13 cellular contexts compared by ENCODE assay signal in genomic region chr7:27176962-27177794, GRCh38. TPM values are rescaled to one million over a fixed set of nuclear protein-coding genes. Genes with fewer than 3 reads are reported as not detected.
A peak's percentile ranks its signal among the peaks of the same experiment; 100 is the strongest.
DNase-seq lines count a peak whose midpoint lies in the region; ATAC-seq and TF ChIP-seq lines count a peak whose summit lies in the region.
"Had no signal": no experiment of that assay in that cellular context is flagged by ENCODE, and none has a peak within 500 bp of the region (broad histone marks: within the 10 kb centered on the region; RNA-seq: fewer than 3 reads in every experiment).

No MANE protein-coding gene starts in this region.

- H3K36me3 ChIP-seq in PC-3 (ENCODE audit: low read depth, low read length) = no peaks in the 10 kb centered on the region
- peaks cover 9% of the 10 kb centered on the region for H3K36me3 ChIP-seq in skeletal muscle satellite cell (ENCODE audit: insufficient read depth, low read length)
- no peaks in the 10 kb centered on the region for H3K36me3 ChIP-seq in Karpas-422 (ENCODE audit: insufficient read depth, low read length)
- H3K36me3 ChIP-seq: gastroesophageal sphincter had no signal

- POLR2A ChIA-PET in PC-3 (lab: Charles Lee; ENCODE audit: unreplicated experiment) = interaction anchor here (0.5 to 0.9 kb wide), 6 partner anchors 8 to 1022 kb away, joined by 3 to 7 read pairs (median 4); partner anchors contain the start of gene HOXA11

- H3K9ac ChIP-seq in PC-3 (ENCODE audit: low read length) = peak overlapping the region; percentile 90
- peak overlapping the region; percentile 97 for H3K9ac ChIP-seq in skeletal muscle satellite cell (ENCODE audit: low read depth, low read length)
- H3K9ac ChIP-seq in Karpas-422 (ENCODE audit: low read length) = no peak overlapping the region
- H3K9ac ChIP-seq: parathyroid adenoma had no signal

- peak; percentile 19 for DNase-seq in GM04504 (ENCODE audit: low read depth)
- DNase-seq in PC-3 = no peak
- peak; percentile 66 for DNase-seq in left kidney (ENCODE audit: low read depth, low spot score)
- DNase-seq in foreskin keratinocyte = no peak
- DNase-seq in activated gamma-delta T cell treated with Interleukin-2 at 50 U/mL for 16 hours = no peak
- no peak for DNase-seq in Karpas-422
- no peak for DNase-seq in activated CD4-positive, alpha-beta T cell treated with anti-CD3 and anti-CD28 coated beads, Interleukin-2, amount 50 U/mL, for 48 hours

- H3F3A ChIP-seq in PC-3 (ENCODE audit: low read length, unreplicated experiment) = no peaks in the 10 kb centered on the region

- H3K4me3 ChIP-seq in PC-3 (ENCODE audit: low read length) (peak overlapping the region; percentile 84), skeletal muscle satellite cell (ENCODE audit: low read length) (peak overlapping the region; percentile 88), Karpas-422 (ENCODE audit: low read length) (no peak overlapping the region)
- H3K4me3 ChIP-seq: gastroesophageal sphincter had no signal

- BruUV-seq in PC-3 (replicated peaks; lab: Mats Ljungman, UMichigan) = no TSS peak

- H4K20me1 ChIP-seq in PC-3 (ENCODE audit: low read length) (no peaks in the 10 kb centered on the region), Karpas-422 (ENCODE audit: insufficient read depth, low read depth, low read length) (no peaks in the 10 kb centered on the region)

- peak overlapping the region; percentile 97 for H3K27ac ChIP-seq in PC-3 (ENCODE audit: low read length)
- no peak overlapping the region for H3K27ac ChIP-seq in foreskin keratinocyte
- H3K27ac ChIP-seq in Karpas-422 (ENCODE audit: low read length) = no peak overlapping the region
- H3K27ac ChIP-seq: gastroesophageal sphincter, parathyroid adenoma had no signal

- peak overlapping the region; percentile 93 for H3K4me2 ChIP-seq in PC-3 (ENCODE audit: low read length)
- peak overlapping the region; percentile 98 for H3K4me2 ChIP-seq in skeletal muscle satellite cell (ENCODE audit: low read length)
- H3K4me2 ChIP-seq in Karpas-422 (ENCODE audit: low read depth, low read length, poor library complexity, severe bottlenecking) = no peak overlapping the region

- intact Hi-C loops in PC-3 (cut with micrococcal nuclease) = loop anchor here (1.0 kb wide), 1 partner anchor 9 kb away; no protein-coding TSS in a partner anchor

- CTCF ChIA-PET in PC-3 (lab: Charles Lee) = no interaction called here

- H3K27me3 ChIP-seq in PC-3 (ENCODE audit: low read length) (no peaks in the 10 kb centered on the region), skeletal muscle satellite cell (ENCODE audit: control insufficient read depth, insufficient read depth, low read length) (no peaks in the 10 kb centered on the region), foreskin keratinocyte (peaks cover 18% of the 10 kb centered on the region), Karpas-422 (ENCODE audit: low read length) (no peaks in the 10 kb centered on the region)

- no peaks in the 10 kb centered on the region for H3K9me3 ChIP-seq in PC-3 (ENCODE audit: low read length)
- no peaks in the 10 kb centered on the region for H3K9me3 ChIP-seq in skeletal muscle satellite cell (replicated peaks; ENCODE audit: low read length)
- H3K9me3 ChIP-seq in Karpas-422 (ENCODE audit: low read length) = no peaks in the 10 kb centered on the region
- H3K9me3 ChIP-seq: gastroesophageal sphincter had no signal

- no peak for TF ChIP-seq CTCF in PC-3 (conservative IDR thresholded peaks at IDR 0.05; ENCODE audit: low read depth, low read length)
- TF ChIP-seq CTCF in foreskin keratinocyte (conservative IDR thresholded peaks at IDR 0.05) = no peak

- ATAC-seq in PC-3 (no peak), foreskin keratinocyte (no peak)
- ATAC-seq: gastroesophageal sphincter, Panc1 had no signal

- H3K79me2 ChIP-seq in PC-3 (ENCODE audit: low read length) = peaks cover 99% of the 10 kb centered on the region
- H3K79me2 ChIP-seq in Karpas-422 (ENCODE audit: low read length) = no peaks in the 10 kb centered on the region
- H3K79me2 ChIP-seq: parathyroid adenoma had no signal

- no peaks in the 10 kb centered on the region for H3K9me2 ChIP-seq in PC-3 (replicated peaks; ENCODE audit: low read length)
- H3K9me2 ChIP-seq in Karpas-422 (replicated peaks; ENCODE audit: insufficient read depth, low read length) = no peaks in the 10 kb centered on the region

- H2AFZ ChIP-seq in PC-3 (ENCODE audit: low read length) (no peak overlapping the region), Karpas-422 (ENCODE audit: low read length) (no peak overlapping the region)
- H2AFZ ChIP-seq: parathyroid adenoma had no signal

- H3K4me1 ChIP-seq in PC-3 (ENCODE audit: insufficient read depth, low read length) (peaks cover 38% of the 10 kb centered on the region), skeletal muscle satellite cell (ENCODE audit: control insufficient read depth, insufficient read depth, low read length) (peaks cover 68% of the 10 kb centered on the region), foreskin keratinocyte (peaks cover 5% of the 10 kb centered on the region), Karpas-422 (ENCODE audit: low read length) (no peaks in the 10 kb centered on the region; the same call in 1 of the 2 replicates)
- H3K4me1 ChIP-seq: parathyroid adenoma had no signal

RNA-seq across cellular contexts. Expression of gene HOXA10, which starts 3.1 kb away (rescaled TPM):
- total RNA-seq in PC-3 (2014; rRNA removed) (36.0 and 46.1 TPM in 2 replicates), foreskin keratinocyte (4.8 and 6.1 TPM in 2 replicates)
- 8.5 and 9.4 TPM in 2 replicates for total RNA-seq in skeletal muscle satellite cell (2012; rRNA removed)
- 3.3 and 3.7 TPM in 2 replicates for polyA plus RNA-seq in foreskin keratinocyte
- not detected in 2 replicates for total RNA-seq in Karpas-422 (2014; rRNA removed; shearing (Covaris generic); ENCODE audit: low replicate concordance)

RNA-seq across cellular contexts. Expression of gene HOXA11, which starts 7.9 kb away (rescaled TPM):
- total RNA-seq in PC-3 (2014; rRNA removed) (26.6 and 31.4 TPM in 2 replicates), foreskin keratinocyte (0.07 and 0.31 TPM in 2 replicates)
- 3.3 and 3.8 TPM in 2 replicates for total RNA-seq in skeletal muscle satellite cell (2012; rRNA removed)
- polyA plus RNA-seq in foreskin keratinocyte = 0.17 and 0.21 TPM in 2 replicates
- total RNA-seq in Karpas-422 (2014; rRNA removed; shearing (Covaris generic); ENCODE audit: low replicate concordance) = not detected in 2 replicates
- total RNA-seq: liver had no signal
- polyA plus RNA-seq: liver had no signal

RNA-seq across cellular contexts. Expression of gene HOXA9, which starts 11.8 kb away (rescaled TPM):
- total RNA-seq in PC-3 (2014; rRNA removed) = 69.0 and 85.3 TPM in 2 replicates
- total RNA-seq in skeletal muscle satellite cell (2012; rRNA removed) = 14.6 and 20.3 TPM in 2 replicates
- 47.3 and 59.7 TPM in 2 replicates for total RNA-seq in foreskin keratinocyte
- 34.9 and 51.1 TPM in 2 replicates for polyA plus RNA-seq in foreskin keratinocyte
- total RNA-seq in Karpas-422 (2014; rRNA removed; shearing (Covaris generic); ENCODE audit: low replicate concordance) = not detected in 2 replicates

RNA-seq across cellular contexts. Expression of gene HOXA7, which starts 20.7 kb away (rescaled TPM):
- 2.6 and 2.8 TPM in 2 replicates for total RNA-seq in PC-3 (2014; rRNA removed)
- 2.0 and 2.8 TPM in 2 replicates for total RNA-seq in skeletal muscle satellite cell (2012; rRNA removed)
- total RNA-seq in foreskin keratinocyte = 13.1 and 13.3 TPM in 2 replicates
- polyA plus RNA-seq in foreskin keratinocyte = 14.5 and 15.6 TPM in 2 replicates
- total RNA-seq in Karpas-422 (2014; rRNA removed; shearing (Covaris generic); ENCODE audit: low replicate concordance) = 7.5 and 10.2 TPM in 2 replicates
- polyA plus RNA-seq: liver had no signal

RNA-seq across cellular contexts. Expression of gene HOXA13, which starts 22.7 kb away (rescaled TPM):
- total RNA-seq in PC-3 (2014; rRNA removed) (12.1 and 14.9 TPM in 2 replicates), foreskin keratinocyte (not detected in 2 replicates)
- 0.22 TPM in 1 of 2 replicates, not detected in the other for total RNA-seq in skeletal muscle satellite cell (2012; rRNA removed)
- polyA plus RNA-seq in foreskin keratinocyte = not detected in 2 replicates
- 0.07 TPM in 1 of 2 replicates, not detected in the other for total RNA-seq in Karpas-422 (2014; rRNA removed; shearing (Covaris generic); ENCODE audit: low replicate concordance)
- total RNA-seq: liver, MCF 10A had no signal

Comparison
In these comparisons a context has a peak if more than half of its experiments do, and no peak if none do; other contexts are left out.
1. DNase-seq: peak in GM04504 (single experiment) and left kidney (single experiment); none in PC-3 (single experiment), foreskin keratinocyte (0 of 2), activated gamma-delta T cell treated with Interleukin-2 at 50 U/mL for 16 hours (single experiment), Karpas-422 (single experiment) and activated CD4-positive, alpha-beta T cell treated with anti-CD3 and anti-CD28 coated beads, Interleukin-2, amount 50 U/mL, for 48 hours (0 of 2).
2. RNA of gene HOXA11, which starts 7.9 kb away (total RNA-seq): 26.6 to 31.4 TPM in PC-3; 0.07 to 0.31 TPM in foreskin keratinocyte and not detected in Karpas-422; every median in the first group is over 10 times any median in the second.
3. RNA of gene HOXA9, which starts 11.8 kb away (total RNA-seq): 69.0 to 85.3 TPM in PC-3 and 47.3 to 59.7 TPM in foreskin keratinocyte; not detected in Karpas-422; every median in the first group is over 10 times any median in the second.